Comparison of ENCODE assay signal across 8 cellular contexts in genomic region chr3:16290007-16290826, GRCh38. TPM values are rescaled to one million over a fixed set of nuclear protein-coding genes. Genes with fewer than 3 reads are reported as not detected.
A peak's percentile ranks its signal among the peaks of the same experiment; 100 is the strongest.
DNase-seq lines count a peak whose midpoint lies in the region; ATAC-seq and TF ChIP-seq lines count a peak whose summit lies in the region.

No MANE protein-coding gene starts in this region.

- intact Hi-C loops in activated CD4-positive, alpha-beta T cell treated with anti-CD3 and anti-CD28 coated beads for 36 hours (cut with DNase I, micrococcal nuclease), result loop anchor here (1.0 to 10.0 kb wide), 12 partner anchors 15 to 943 kb away; no protein-coding TSS in a partner anchor

- H3K27me3 ChIP-seq in SJSA1 (replicated peaks), result no peaks in the 10 kb centered on the region
- no peaks in the 10 kb centered on the region for H3K27me3 ChIP-seq in kidney epithelial cell (ENCODE audit: control insufficient read depth, insufficient read depth, low read length)

- H3K36me3 Mint-ChIP-seq in activated CD4-positive, alpha-beta T cell treated with anti-CD3 and anti-CD28 coated beads for 36 hours (ENCODE audit: low read depth), result peaks cover 68% of the 10 kb centered on the region

- no peaks in the 10 kb centered on the region for H3K9me3 ChIP-seq in SJSA1 (replicated peaks)

- H3K27ac Mint-ChIP-seq in activated CD4-positive, alpha-beta T cell treated with anti-CD3 and anti-CD28 coated beads for 36 hours, result peak overlapping the region; percentile 94

- peaks cover 94% of the 10 kb centered on the region for H3K4me1 Mint-ChIP-seq in activated CD4-positive, alpha-beta T cell treated with anti-CD3 and anti-CD28 coated beads for 36 hours

- peak overlapping the region; percentile 79 for H3K4me3 Mint-ChIP-seq in activated CD4-positive, alpha-beta T cell treated with anti-CD3 and anti-CD28 coated beads for 36 hours

- CTCF ChIA-PET in activated CD4-positive, alpha-beta T cell treated with anti-CD3 and anti-CD28 coated beads for 36 hours (lab: Charles Lee), result interaction anchor here (0.5 to 9.8 kb wide), 31 partner anchors 11 to 308 kb away, joined by 3 to 262 read pairs (median 5); partner anchors contain the start of genes DPH3 and OXNAD1

- H3K9me3 Mint-ChIP-seq in activated CD4-positive, alpha-beta T cell treated with anti-CD3 and anti-CD28 coated beads for 36 hours (ENCODE audit: low read depth), result peaks cover 5% of the 10 kb centered on the region

- H3K4me3 ChIP-seq in SJSA1 (no peak overlapping the region), kidney epithelial cell (ENCODE audit: low read depth, low read length) (no peak overlapping the region)

- H3K4me1 ChIP-seq in SJSA1 (replicated peaks), result no peaks in the 10 kb centered on the region; the same call in 1 of the 2 replicates

- 0 out of 2 replicates have a peak overlapping the region, but pooled peaks have one; percentile 2 for H3K27ac ChIP-seq in SJSA1

- DNase-seq in activated CD4-positive, alpha-beta T cell treated with anti-CD3 and anti-CD28 coated beads for 36 hours, result peak; percentile 79
- DNase-seq in activated CD4-positive, alpha-beta T cell treated with anti-CD3 and anti-CD28 coated beads for 1 hour, result no peak
- DNase-seq in HuH-7.5 (ENCODE audit: low spot score) (peak; percentile 20), SJSA1 (ENCODE audit: low read depth in 1 of 2, low spot score in 2 of 2) (peak in 1 of 2 experiments; percentile 54), brain pericyte (ENCODE audit: low read depth, low spot score) (peak; percentile 18), kidney epithelial cell (ENCODE audit: low read depth) (no peak), UCSD-AML1 (lab: John Stamatoyannopoulos, UW; ENCODE audit: unreplicated experiment) (no peak)
- DNase-seq in stimulated activated CD8-positive, alpha-beta memory T cell treated with anti-CD3 and anti-CD28 coated beads, Interleukin-4, amount 100 ng/mL, for 48 hours, result peak; percentile 64

- H3K36me3 ChIP-seq in SJSA1 (peaks cover 8% of the 10 kb centered on the region), kidney epithelial cell (ENCODE audit: control insufficient read depth, insufficient read depth, low read length) (no peaks in the 10 kb centered on the region)

- TF ChIP-seq CTCF in kidney epithelial cell (IDR thresholded peaks at IDR 0.05; ENCODE audit: insufficient read depth, low read length, poor library complexity, severe bottlenecking), result peak; percentile 76

- no peaks in the 10 kb centered on the region for H3K27me3 Mint-ChIP-seq in activated CD4-positive, alpha-beta T cell treated with anti-CD3 and anti-CD28 coated beads for 36 hours

- POLR2A ChIA-PET in activated CD4-positive, alpha-beta T cell treated with anti-CD3 and anti-CD28 coated beads for 36 hours (lab: Charles Lee), result interaction anchor here (0.6 to 1.5 kb wide), 4 partner anchors 22 to 186 kb away, joined by 3 to 5 read pairs (median 4); no protein-coding TSS in a partner anchor

- ATAC-seq in activated CD4-positive, alpha-beta T cell treated with anti-CD3 and anti-CD28 coated beads for 36 hours, result no peak

RNA-seq across cellular contexts. Expression of gene OXNAD1, which starts 25.2 kb away (rescaled TPM):
- 10 to 100 TPM; 27.7 to 34.6 TPM for total RNA-seq in activated CD4-positive, alpha-beta T cell treated with anti-CD3 and anti-CD28 coated beads for 36 hours
- total RNA-seq in SJSA1 (2014; rRNA removed; shearing (Covaris generic)), result 5.0 and 9.9 TPM in 2 replicates
- 16.6 and 18.8 TPM in 2 replicates for total RNA-seq in kidney epithelial cell

RNA-seq across cellular contexts. Expression of gene DPH3, which starts 25.5 kb away (rescaled TPM):
- total RNA-seq in activated CD4-positive, alpha-beta T cell treated with anti-CD3 and anti-CD28 coated beads for 36 hours, result 10 to 100 TPM; 13.0 to 17.8 TPM
- total RNA-seq in SJSA1 (2014; rRNA removed; shearing (Covaris generic)), result 12.6 and 25.0 TPM in 2 replicates
- 29.6 and 30.5 TPM in 2 replicates for total RNA-seq in kidney epithelial cell

Comparison
In these comparisons a context has a peak if more than half of its experiments do, and no peak if none do; other contexts are left out.
1. DNase-seq: peak in activated CD4-positive, alpha-beta T cell treated with anti-CD3 and anti-CD28 coated beads for 36 hours (single experiment), HuH-7.5 (single experiment), brain pericyte (single experiment) and stimulated activated CD8-positive, alpha-beta memory T cell treated with anti-CD3 and anti-CD28 coated beads, Interleukin-4, amount 100 ng/mL, for 48 hours (single experiment); none in activated CD4-positive, alpha-beta T cell treated with anti-CD3 and anti-CD28 coated beads for 1 hour (single experiment), kidney epithelial cell (single experiment) and UCSD-AML1 (single experiment).